ENCODE assay signal across 19 cellular contexts in genomic region chr12:59268295-59268809, GRCh38.
"Had no signal": no experiment of that assay in that cellular context is flagged by ENCODE, and none has a peak within 500 bp of the region (broad histone marks: within the 10 kb centered on the region; RNA-seq: fewer than 3 reads in every experiment).

No MANE protein-coding gene starts in this region.

- H3K4me3 Mint-ChIP-seq: dendritic cell treated with granulocyte-macrophage colony-stimulating factor and Interleukin-4, amounts not matched to agents 40 ng/mL and 50 ng/mL, for 4 days; immature natural killer cell had no signal

- ATAC-seq: foreskin keratinocyte, gastroesophageal sphincter, heart left ventricle, left cardiac atrium, left lung, left ventricle myocardium superior, lower lobe of right lung had no signal

- H3K27ac Mint-ChIP-seq: dendritic cell treated with granulocyte-macrophage colony-stimulating factor and Interleukin-4, amounts not matched to agents 40 ng/mL and 50 ng/mL, for 4 days; immature natural killer cell had no signal

- DNase-seq: cerebellar nuclear complex; colonic mucosa; cortex of kidney; effector CD4-positive, alpha-beta T cell; effector memory CD4-positive, alpha-beta T cell; foreskin keratinocyte; heart left ventricle; hypothalamus; immature natural killer cell; left cardiac atrium; left lung; left ventricle myocardium superior; lower lobe of right lung; mesenchymal stem cell; midbrain had no signal

- H3K79me2 ChIP-seq: hepatocyte had no signal

- H3K27me3 ChIP-seq: colonic mucosa, esophagus muscularis mucosa, foreskin keratinocyte, gastroesophageal sphincter, heart left ventricle, hepatocyte, left lung had no signal

- H3K27me3 Mint-ChIP-seq: dendritic cell treated with granulocyte-macrophage colony-stimulating factor and Interleukin-4, amounts not matched to agents 40 ng/mL and 50 ng/mL, for 4 days had no signal

- H3K4me2 ChIP-seq: hepatocyte had no signal

- H3K4me1 ChIP-seq: colonic mucosa, esophagus muscularis mucosa, foreskin keratinocyte, gastroesophageal sphincter, heart left ventricle, left lung, lower lobe of right lung had no signal

- H2AFZ ChIP-seq: hepatocyte had no signal

- H3K36me3 ChIP-seq: colonic mucosa, esophagus muscularis mucosa, gastroesophageal sphincter, heart left ventricle, left lung, lower lobe of right lung had no signal

- H3K4me1 Mint-ChIP-seq: immature natural killer cell had no signal

- H3K36me3 Mint-ChIP-seq: immature natural killer cell had no signal

- H3K27ac ChIP-seq: colonic mucosa, esophagus muscularis mucosa, foreskin keratinocyte, gastroesophageal sphincter, heart left ventricle, hepatocyte, left lung, lower lobe of right lung had no signal

- H3K4me3 ChIP-seq: colonic mucosa, esophagus muscularis mucosa, gastroesophageal sphincter, heart left ventricle, hepatocyte, left lung, lower lobe of right lung had no signal

- H3K9me3 ChIP-seq: colonic mucosa, lower lobe of right lung had no signal
